Comparison of ENCODE assay signal across 22 cellular contexts in genomic region chr12:2614341-2614740, GRCh38.
DNase-seq lines count a peak whose midpoint lies in the region; ATAC-seq and TF ChIP-seq lines count a peak whose summit lies in the region.
"Had no signal": no experiment of that assay in that cellular context is flagged by ENCODE, and none has a peak within 500 bp of the region (broad histone marks: within the 10 kb centered on the region; RNA-seq: fewer than 3 reads in every experiment).

No MANE protein-coding gene starts in this region.

- H3K27me3 ChIP-seq in left ventricle myocardium inferior (ENCODE audit: low read depth) (no peaks in the 10 kb centered on the region), right cardiac atrium (ENCODE audit: control insufficient read depth, insufficient read depth) (no peaks in the 10 kb centered on the region), lung (ENCODE audit: control insufficient read depth, insufficient read depth) (no peaks in the 10 kb centered on the region), vagina (no peaks in the 10 kb centered on the region)

- peaks cover 58% of the 10 kb centered on the region for H3K4me1 Mint-ChIP-seq in chondrocyte (ENCODE audit: low read depth)
- H3K4me1 Mint-ChIP-seq in activated naive CD8-positive, alpha-beta T cell treated with anti-CD3 and anti-CD28 coated beads for 36 hours, result peaks cover 6% of the 10 kb centered on the region
- H3K4me1 Mint-ChIP-seq: activated naive CD4-positive, alpha-beta T cell treated with anti-CD3 and anti-CD28 coated beads, Interleukin-2, amount 50 U/mL, for 24 hours; CD4-positive, CD25-positive, alpha-beta regulatory T cell; IgD-negative memory B cell; T-helper 17 cell had no signal

- no peaks in the 10 kb centered on the region for H3K9me3 ChIP-seq in left ventricle myocardium inferior (replicated peaks)
- H3K9me3 ChIP-seq in right cardiac atrium (ENCODE audit: control insufficient read depth, low read length), result no peaks in the 10 kb centered on the region
- no peaks in the 10 kb centered on the region for H3K9me3 ChIP-seq in lung (ENCODE audit: control insufficient read depth in 2 of 2, insufficient read depth in 1 of 2, low read length in 1 of 2)
- no peaks in the 10 kb centered on the region for H3K9me3 ChIP-seq in vagina
- H3K9me3 ChIP-seq: pancreas had no signal

- H3K36me3 ChIP-seq in left ventricle myocardium inferior (peaks cover 82% of the 10 kb centered on the region), lung (ENCODE audit: control insufficient read depth in 2 of 2, insufficient read depth in 2 of 2, low read length in 2 of 2) (no peaks in the 10 kb centered on the region), vagina (peaks cover 0 to 5% of the 10 kb centered on the region in 2 donors)
- H3K36me3 ChIP-seq: pancreas had no signal

- ATAC-seq in right cardiac atrium (no peak), lung (ENCODE audit: insufficient read depth, low FRiP score) (no peak), HG03159 (IDR thresholded peaks at IDR 0.05; ENCODE audit: unreplicated experiment) (no peak)
- ATAC-seq: activated CD8-positive, alpha-beta T cell treated with anti-CD3 and anti-CD28 coated beads, Interleukin-2, amount 10 ng/mL, durations not matched to agents 7 days and 5 days; T-helper 17 cell had no signal

- H3K27ac ChIP-seq in left ventricle myocardium inferior (replicated peaks) (peak overlapping the region; percentile 36), right cardiac atrium (ENCODE audit: low read length) (no peak overlapping the region), lung (ENCODE audit: low read depth in 1 of 2, low read length in 1 of 2) (peak overlapping the region; percentile 9 to 49), vagina (peak overlapping the region; percentile 77)
- H3K27ac ChIP-seq: pancreas, PC-9 had no signal

- TF ChIP-seq CTCF in left ventricle myocardium inferior (IDR thresholded peaks at IDR 0.05; ENCODE audit: borderline replicate concordance), result no peak
- no peak for TF ChIP-seq CTCF in chondrocyte (IDR thresholded peaks at IDR 0.05)
- TF ChIP-seq CTCF in lung (IDR thresholded peaks at IDR 0.05; ENCODE audit: control extremely low read depth, extremely low read depth), result no peak
- TF ChIP-seq CTCF in vagina (IDR thresholded peaks at IDR 0.05), result no peak

- H3K27me3 Mint-ChIP-seq in chondrocyte (ENCODE audit: low read depth), result no peaks in the 10 kb centered on the region
- H3K27me3 Mint-ChIP-seq in activated naive CD8-positive, alpha-beta T cell treated with anti-CD3 and anti-CD28 coated beads for 36 hours, result peaks cover 30% of the 10 kb centered on the region

- TF ChIP-seq POLR2A in vagina (IDR thresholded peaks at IDR 0.05), result no peak

- DNase-seq in left ventricle myocardium inferior (no peak), right cardiac atrium (no peak), chondrocyte (ENCODE audit: low spot score) (no peak), lung (ENCODE audit: low spot score) (no peak), vagina (ENCODE audit: extremely low spot score in 2 of 2) (no peak), KBM-7 (no peak)
- no peak for DNase-seq in activated naive CD8-positive, alpha-beta T cell treated with anti-CD3 and anti-CD28 coated beads for 36 hours
- DNase-seq: activated CD8-positive, alpha-beta T cell treated with anti-CD3 and anti-CD28 coated beads, Interleukin-2, amount 10 ng/mL, durations not matched to agents 7 days and 5 days; activated T-cell treated with anti-CD3 and anti-CD28 coated beads, Interleukin-2, amount 50 U/mL, for 4 hours; DMS79 treated with DMSO at 0.1 percent for 48 hours; NCI-H187 treated with DMSO at 0.1 percent for 48 hours; NCI-H2227 treated with DMSO at 0.1 percent for 48 hours; NCI-H82; pancreas; PC-9; T-helper 17 cell had no signal

- intact Hi-C loops in left ventricle myocardium inferior (cut with micrococcal nuclease) (no loop called here), right cardiac atrium (cut with DNase I) (no loop called here), vagina (cut with DNase I) (no loop called here)

- H3K36me3 Mint-ChIP-seq in chondrocyte (ENCODE audit: low read depth), result peaks cover 18% of the 10 kb centered on the region
- H3K36me3 Mint-ChIP-seq in activated naive CD8-positive, alpha-beta T cell treated with anti-CD3 and anti-CD28 coated beads for 36 hours, result no peaks in the 10 kb centered on the region
- H3K36me3 Mint-ChIP-seq: activated naive CD4-positive, alpha-beta T cell treated with anti-CD3 and anti-CD28 coated beads, Interleukin-2, amount 50 U/mL, for 24 hours; CD4-positive, CD25-positive, alpha-beta regulatory T cell; IgD-negative memory B cell had no signal

- in situ Hi-C loops in KBM-7 (cut with MboI; ENCODE audit: low pct_unique_long_range_greater_than_20kb, low sequenced_read_pairs), result no loop called here

- peak overlapping the region; percentile 100 for H3K27ac Mint-ChIP-seq in chondrocyte (ENCODE audit: unreplicated experiment)
- H3K27ac Mint-ChIP-seq in activated naive CD8-positive, alpha-beta T cell treated with anti-CD3 and anti-CD28 coated beads for 36 hours, result no peak overlapping the region
- H3K27ac Mint-ChIP-seq: activated CD8-positive, alpha-beta T cell treated with anti-CD3 and anti-CD28 coated beads, Interleukin-2, amount 10 ng/mL, durations not matched to agents 7 days and 5 days; activated naive CD4-positive, alpha-beta T cell treated with anti-CD3 and anti-CD28 coated beads, Interleukin-2, amount 50 U/mL, for 24 hours; CD4-positive, CD25-positive, alpha-beta regulatory T cell; dendritic cell treated with granulocyte-macrophage colony-stimulating factor and Interleukin-4, amounts not matched to agents 40 ng/mL and 50 ng/mL, for 4 days; IgD-negative memory B cell; stimulated activated naive CD8-positive, alpha-beta T cell treated with anti-CD3 and anti-CD28 coated beads, Interleukin-15, Interleukin-2, amounts not matched to agents 100 ng/mL and 50 ng/mL, for 24 hours; T-helper 17 cell had no signal

- H3K4me3 ChIP-seq in left ventricle myocardium inferior, result no peak overlapping the region
- H3K4me3 ChIP-seq in right cardiac atrium (ENCODE audit: low read length), result no peak overlapping the region
- no peak overlapping the region for H3K4me3 ChIP-seq in lung
- H3K4me3 ChIP-seq in vagina, result no peak overlapping the region
- H3K4me3 ChIP-seq: pancreas, PC-9 had no signal

- H3K4me3 Mint-ChIP-seq in chondrocyte (ENCODE audit: unreplicated experiment), result peak overlapping the region; percentile 51
- H3K4me3 Mint-ChIP-seq in activated naive CD8-positive, alpha-beta T cell treated with anti-CD3 and anti-CD28 coated beads for 36 hours, result no peak overlapping the region
- H3K4me3 Mint-ChIP-seq: activated CD8-positive, alpha-beta T cell treated with anti-CD3 and anti-CD28 coated beads, Interleukin-2, amount 10 ng/mL, durations not matched to agents 7 days and 5 days; activated naive CD4-positive, alpha-beta T cell treated with anti-CD3 and anti-CD28 coated beads, Interleukin-2, amount 50 U/mL, for 24 hours; activated T-cell treated with anti-CD3 and anti-CD28 coated beads, Interleukin-2, amount 50 U/mL, for 4 hours; CD4-positive, CD25-positive, alpha-beta regulatory T cell; dendritic cell treated with granulocyte-macrophage colony-stimulating factor and Interleukin-4, amounts not matched to agents 40 ng/mL and 50 ng/mL, for 4 days; IgD-negative memory B cell; stimulated activated naive CD8-positive, alpha-beta T cell treated with anti-CD3 and anti-CD28 coated beads, Interleukin-15, Interleukin-2, amounts not matched to agents 100 ng/mL and 50 ng/mL, for 24 hours; T-helper 17 cell had no signal

- no peaks in the 10 kb centered on the region for H3K9me3 Mint-ChIP-seq in chondrocyte (ENCODE audit: low read depth)
- no peaks in the 10 kb centered on the region for H3K9me3 Mint-ChIP-seq in activated naive CD8-positive, alpha-beta T cell treated with anti-CD3 and anti-CD28 coated beads for 36 hours
- H3K9me3 Mint-ChIP-seq: activated naive CD4-positive, alpha-beta T cell treated with anti-CD3 and anti-CD28 coated beads, Interleukin-2, amount 50 U/mL, for 24 hours; activated T-cell treated with anti-CD3 and anti-CD28 coated beads, Interleukin-2, amount 50 U/mL, for 4 hours; CD4-positive, CD25-positive, alpha-beta regulatory T cell; dendritic cell treated with granulocyte-macrophage colony-stimulating factor and Interleukin-4, amounts not matched to agents 40 ng/mL and 50 ng/mL, for 4 days; IgD-negative memory B cell; stimulated activated naive CD8-positive, alpha-beta T cell treated with anti-CD3 and anti-CD28 coated beads, Interleukin-15, Interleukin-2, amounts not matched to agents 100 ng/mL and 50 ng/mL, for 24 hours had no signal

- H3K4me1 ChIP-seq in left ventricle myocardium inferior (peaks cover 13% of the 10 kb centered on the region), right cardiac atrium (ENCODE audit: control insufficient read depth, insufficient read depth, low read length) (no peaks in the 10 kb centered on the region), lung (ENCODE audit: control insufficient read depth in 2 of 2, insufficient read depth in 2 of 2, low read length in 2 of 2) (peaks cover 1 to 3% of the 10 kb centered on the region in 2 donors), vagina (peaks cover 20% of the 10 kb centered on the region)
- H3K4me1 ChIP-seq: pancreas had no signal
